In the genomic region with DNA sequence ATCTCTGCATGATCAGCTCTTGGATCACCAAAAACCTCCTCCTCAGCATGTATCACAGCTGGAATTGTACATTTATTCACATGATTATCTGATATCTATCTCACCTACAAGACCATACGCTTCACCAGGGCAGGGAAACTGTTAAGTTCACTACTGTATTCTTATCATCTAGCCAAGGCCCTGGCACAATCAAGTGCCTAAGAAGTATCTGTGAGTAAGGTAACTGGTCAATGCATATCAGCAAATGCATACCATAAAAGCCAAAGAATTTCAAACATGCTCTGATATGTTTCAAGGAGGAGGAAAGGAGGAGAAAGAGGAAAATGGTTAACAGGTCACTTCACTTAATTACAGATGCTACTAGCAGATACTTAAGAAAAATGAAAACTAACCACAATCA, we compare ENCODE assay signal across 21 cellular contexts.
"Had no signal": no experiment of that assay in that cellular context is flagged by ENCODE, and none has a peak within 500 bp of the region (broad histone marks: within the 10 kb centered on the region; RNA-seq: fewer than 3 reads in every experiment).

No MANE protein-coding gene starts in this region.

- H3K4me2 ChIP-seq: hepatocyte had no signal

- DNase-seq: activated CD4-positive, alpha-beta memory T cell treated with anti-CD3 and anti-CD28 coated beads for 36 hours; activated gamma-delta T cell treated with Interleukin-2 at 50 U/mL for 16 hours; activated naive CD8-positive, alpha-beta T cell treated with anti-CD3 and anti-CD28 coated beads for 36 hours; activated T-cell treated with anti-CD3 and anti-CD28 coated beads for 4 hours; amygdala; cerebellar nuclear complex; cortex of kidney; esophagus squamous epithelium; midbrain; stimulated activated CD4-positive, alpha-beta T cell treated with anti-CD3 and anti-CD28 coated beads, Interleukin-12 subunit alpha, Interleukin-12 subunit beta, amount 100 ng/mL, for 4 hours; stimulated activated CD4-positive, alpha-beta T cell treated with anti-CD3 and anti-CD28 coated beads, Interleukin-1b, Interleukin-23, amount 100 ng/mL, for 48 hours; stimulated activated CD8-positive, alpha-beta memory T cell treated with anti-CD3 and anti-CD28 coated beads, Interleukin-4, amount 100 ng/mL, for 48 hours; stimulated activated naive CD4-positive, alpha-beta T cell treated with Interleukin-2 at 50 U/mL for 16 hours; SW 1271; transverse colon had no signal

- H3K27me3 ChIP-seq: esophagus squamous epithelium, hepatocyte, transverse colon had no signal

- H3K9me3 Mint-ChIP-seq: activated CD4-positive, alpha-beta memory T cell treated with anti-CD3 and anti-CD28 coated beads for 36 hours; activated T-helper 1 cell treated with anti-CD3 and anti-CD28 coated beads, Interleukin-12 subunit alpha, Interleukin-12 subunit beta, Interleukin-2, Interleukin-4 antibody, amounts not matched to agents 30 ng/mL and 10 ng/mL and 1 ng/mL, durations not matched to agents 14 hours and 24 hours and 36 hours; brain; nephron had no signal

- H3K27ac ChIP-seq: esophagus squamous epithelium, parathyroid adenoma, transverse colon had no signal

- H3K4me3 Mint-ChIP-seq: activated CD4-positive, alpha-beta memory T cell treated with anti-CD3 and anti-CD28 coated beads for 36 hours; activated naive CD8-positive, alpha-beta T cell treated with anti-CD3 and anti-CD28 coated beads for 36 hours; activated T-helper 1 cell treated with anti-CD3 and anti-CD28 coated beads, Interleukin-12 subunit alpha, Interleukin-12 subunit beta, Interleukin-2, Interleukin-4 antibody, amounts not matched to agents 30 ng/mL and 10 ng/mL and 1 ng/mL, durations not matched to agents 14 hours and 24 hours and 36 hours; brain; nephron had no signal

- H3K27me3 Mint-ChIP-seq: activated CD4-positive, alpha-beta memory T cell treated with anti-CD3 and anti-CD28 coated beads for 36 hours; activated naive CD8-positive, alpha-beta T cell treated with anti-CD3 and anti-CD28 coated beads for 36 hours; brain had no signal

- H3K4me3 ChIP-seq: esophagus squamous epithelium, hepatocyte, lung, transverse colon had no signal

- H3K9ac ChIP-seq: parathyroid adenoma had no signal

- H3K4me1 ChIP-seq: esophagus squamous epithelium, parathyroid adenoma, transverse colon had no signal

- H3K36me3 ChIP-seq: transverse colon had no signal

- H3K27ac Mint-ChIP-seq: activated CD4-positive, alpha-beta memory T cell treated with anti-CD3 and anti-CD28 coated beads for 36 hours; activated naive CD8-positive, alpha-beta T cell treated with anti-CD3 and anti-CD28 coated beads for 36 hours; activated T-helper 1 cell treated with anti-CD3 and anti-CD28 coated beads, Interleukin-12 subunit alpha, Interleukin-12 subunit beta, Interleukin-2, Interleukin-4 antibody, amounts not matched to agents 30 ng/mL and 10 ng/mL and 1 ng/mL, durations not matched to agents 14 hours and 24 hours and 36 hours had no signal

- H3K9me3 ChIP-seq: esophagus squamous epithelium, transverse colon had no signal
